Comparison of ENCODE assay signal across 8 cellular contexts in genomic region chr11:61446211-61446651, GRCh38. TPM values are rescaled to one million over a fixed set of nuclear protein-coding genes. Genes with fewer than 3 reads are reported as not detected.
DNase-seq lines count a peak whose midpoint lies in the region; ATAC-seq, FAIRE-seq and TF ChIP-seq lines count a peak whose summit lies in the region.

No MANE protein-coding gene starts in this region.

- H3K9ac ChIP-seq in H1 (replicated peaks in 1 of 4; ENCODE audit: extremely low read depth in 1 of 4, low read depth in 3 of 4, low read length in 3 of 4): no peak overlapping the region

- H3K79me1 ChIP-seq in H1 (ENCODE audit: low read depth, low read length): peaks cover 6% of the 10 kb centered on the region; the same call in 1 of the 2 replicates

- no peak overlapping the region for H2AK5ac ChIP-seq in H1 (ENCODE audit: low read depth, low read length)

- H3K14ac ChIP-seq in H1 (ENCODE audit: insufficient read length): no peak overlapping the region

- H3K23me2 ChIP-seq in H1 (ENCODE audit: low read depth, low read length): no peaks in the 10 kb centered on the region

- peak overlapping the region in 1 of 2 experiments; percentile 21; a peak in 2 of 4 replicates for H3K4me2 ChIP-seq in H1 (ENCODE audit: insufficient read depth in 1 of 2, low read depth in 2 of 2, low read length in 2 of 2)

- 36% methylated on average over 7 of the region's 7 CpGs; no CpG with 5 or more reads in 1 of the 2 experiments for WGBS in H1 (ENCODE audit: extremely low coverage in 1 of 2, insufficient coverage in 1 of 2, insufficient read length in 1 of 2, insufficient replicate concordance in 2 of 2, low coverage in 1 of 2, low lambda C conversion rate in 2 of 2, missing lambda C conversion rate in 1 of 2), 2 experiments

- H2BK120ac ChIP-seq in H1 (replicated peaks; ENCODE audit: low read depth, low read length): no peak overlapping the region

- peak; percentile 83 to 85 for TF ChIP-seq RAD21 in H1 (IDR thresholded peaks at IDR 0.05 in 1 of 2, conservative IDR thresholded peaks at IDR 0.05 in 1 of 2; ENCODE audit: low read depth in 2 of 2, low read length in 2 of 2)

- no peak overlapping the region for H3K27ac ChIP-seq in H1 (ENCODE audit: low read depth, low read length)

- no peak overlapping the region for H3K56ac ChIP-seq in H1 (replicated peaks; ENCODE audit: insufficient read length, low read depth, low read length)

- no peaks in the 10 kb centered on the region for H3K9me3 ChIP-seq in H1 (ENCODE audit: insufficient read depth in 2 of 2, low read depth in 1 of 2, low read length in 1 of 2)

- no peak overlapping the region for H2BK5ac ChIP-seq in H1 (ENCODE audit: low read depth, low read length)

- no peak for TF ChIP-seq POLR2A in H1 (IDR thresholded peaks at IDR 0.05; ENCODE audit: control extremely low read depth in 1 of 2, low read depth in 2 of 2, low read length in 2 of 2)

- no peak for TF ChIP-seq EP300 in H1 (IDR thresholded peaks at IDR 0.05; ENCODE audit: borderline replicate concordance in 1 of 2, low read depth in 2 of 2, low read length in 2 of 2)

- CTCF ChIA-PET in H1 (lab: Charles Lee; ENCODE audit: partially characterized antibody): interaction anchor here (0.6 to 57.8 kb wide), 37 partner anchors 8 to 247 kb away, joined by 3 to 2106 read pairs (median 4); partner anchors contain the start of genes CPSF7, LRRC10B and SDHAF2

- POLR2A ChIA-PET in H1 (lab: Charles Lee; ENCODE audit: partially characterized antibody): interaction anchor here (0.6 to 2.3 kb wide), 14 partner anchors 9 to 90 kb away, joined by 3 to 16 read pairs (median 4); partner anchors contain the start of genes CPSF7, CYB561A3, SDHAF2 and TMEM138

- no peak overlapping the region for H4K91ac ChIP-seq in H1 (replicated peaks; ENCODE audit: insufficient read length, low read length)

- no peak for ATAC-seq in GM21360 (IDR thresholded peaks at IDR 0.05; ENCODE audit: unreplicated experiment)

- H3K4ac ChIP-seq in H1 (replicated peaks; ENCODE audit: insufficient read length, low read depth, low read length): no peak overlapping the region

- H3K18ac ChIP-seq in H1 (ENCODE audit: extremely low read depth, low read length): no peak overlapping the region

- H3K79me2 ChIP-seq in H1 (ENCODE audit: control insufficient read depth in 1 of 2, insufficient read depth in 2 of 2, low read length in 2 of 2): peaks cover 0 to 19% of the 10 kb centered on the region in 2 experiments; a peak in 2 of 4 replicates

- no peak overlapping the region; the same call in 1 of the 2 replicates for H4K8ac ChIP-seq in H1 (ENCODE audit: extremely low read depth, insufficient read depth, low read length)

- no peak overlapping the region for H2BK20ac ChIP-seq in H1 (ENCODE audit: low read length)

- no peak overlapping the region for H2AFZ ChIP-seq in H1 (ENCODE audit: low read length)

- FAIRE-seq in H1 (lab: Jason Lieb, UNC): peak; percentile 50

- DNase-seq in HS-27A (ENCODE audit: low read depth): peak; percentile 61
- peak; percentile 3 for DNase-seq in NCI-H82 treated with DMSO at 0.1 percent for 48 hours (lab: John Stamatoyannopoulos, UW; ENCODE audit: unreplicated experiment)
- peak; percentile 24 to 55 for DNase-seq in activated CD8-positive, alpha-beta memory T cell treated with anti-CD3 and anti-CD28 coated beads for 4 hours (ENCODE audit: low read depth in 2 of 2)
- peak; percentile 69 to 88 for DNase-seq in H1 (ENCODE audit: low read depth in 1 of 2, low spot score in 2 of 2)
- peak; percentile 92 for DNase-seq in mesenteric fat pad (ENCODE audit: low spot score)
- DNase-seq in stimulated activated CD8-positive, alpha-beta memory T cell treated with anti-CD3 and anti-CD28 coated beads, Interleukin-15, amount 100 ng/mL, for 1 hour (ENCODE audit: low read depth): peak; percentile 42

- H3K36me3 ChIP-seq in H1 (ENCODE audit: control insufficient read depth in 2 of 4, insufficient read depth in 4 of 4, low read length in 3 of 4): peaks cover 14 to 45% (median 28%) of the 10 kb centered on the region in 4 experiments

- H3K4me3 ChIP-seq in H1 (ENCODE audit: extremely low read depth in 1 of 4, insufficient read depth in 2 of 4, low read depth in 3 of 4, low read length in 4 of 4): no peak overlapping the region

- no peak overlapping the region for H2BK12ac ChIP-seq in H1 (ENCODE audit: low read depth, low read length)

- H3K23ac ChIP-seq in H1 (ENCODE audit: insufficient read length): no peak overlapping the region

- H2BK15ac ChIP-seq in H1 (ENCODE audit: low read length): no peak overlapping the region

- peaks cover 0 to 3% (median under 1%) of the 10 kb centered on the region in 4 experiments; a peak in 2 of 7 replicates for H3K4me1 ChIP-seq in H1 (replicated peaks in 1 of 4; ENCODE audit: control insufficient read depth in 3 of 4, insufficient read depth in 4 of 4, low read length in 3 of 4)

- TF ChIP-seq CTCF in GM12872 (IDR thresholded peaks at IDR 0.05; ENCODE audit: insufficient read depth, low read depth, low read length) (peak; percentile 94), H1 (IDR thresholded peaks at IDR 0.05; ENCODE audit: control extremely low read depth in 1 of 3, insufficient read depth in 1 of 3, low read depth in 1 of 3, low read length in 3 of 3) (peak; percentile 78 to 97 (median 92))

- H3K27me3 ChIP-seq in H1 (replicated peaks in 1 of 4; ENCODE audit: control insufficient read depth in 3 of 4, extremely low read depth in 1 of 4, insufficient read depth in 3 of 4, low read length in 3 of 4): no peaks in the 10 kb centered on the region

- H4K20me1 ChIP-seq in H1 (replicated peaks in 1 of 2; ENCODE audit: control insufficient read depth in 1 of 2, insufficient read depth in 2 of 2, low read length in 2 of 2): peaks cover 7 to 8% of the 10 kb centered on the region in 2 experiments

- peak overlapping the region; percentile 11 for H4K5ac ChIP-seq in H1 (ENCODE audit: insufficient read length, low read depth, low read length)

TF ChIP-seq in H1, 55 proteins besides CTCF, POLR2A, EP300 and RAD21 (continues in another document):
- TF ChIP-seq SRF (IDR thresholded peaks at IDR 0.05; ENCODE audit: low read depth, low read length) (no peak), CHD2 (IDR thresholded peaks at IDR 0.05; ENCODE audit: low read length) (0 out of 2 replicates have a peak, but pooled peaks have one; percentile 19), BCL11A (IDR thresholded peaks at IDR 0.05; ENCODE audit: low read depth in 2 of 2, low read length in 2 of 2) (no peak), TEAD4 (IDR thresholded peaks at IDR 0.05; ENCODE audit: low read depth, low read length) (peak; percentile 73; the same call in 1 of the 2 replicates), BACH1 (IDR thresholded peaks at IDR 0.05; ENCODE audit: low read length) (peak; percentile 92), SP4 (IDR thresholded peaks at IDR 0.05; ENCODE audit: low read length) (0 out of 2 replicates have a peak, but pooled peaks have one; percentile 59), YY1 (IDR thresholded peaks at IDR 0.05; ENCODE audit: low read depth, low read length) (no peak), HDAC2 (IDR thresholded peaks at IDR 0.05; ENCODE audit: borderline replicate concordance in 1 of 2, low read depth in 2 of 2, low read length in 2 of 2) (0 out of 4 replicates have a peak, but pooled peaks of 1 of the 2 experiments have one; percentile 80), JUN (IDR thresholded peaks at IDR 0.05; ENCODE audit: low read depth, low read length) (no peak), JUND (IDR thresholded peaks at IDR 0.05; ENCODE audit: low read length) (peak; percentile 55; the same call in 1 of the 2 replicates), TBP (IDR thresholded peaks at IDR 0.05; ENCODE audit: low read depth, low read length) (no peak), EZH2 (IDR thresholded peaks at IDR 0.05; ENCODE audit: low read depth, low read length, severe bottlenecking) (no peak), SIN3A (conservative IDR thresholded peaks at IDR 0.05 in 1 of 2, IDR thresholded peaks at IDR 0.05 in 1 of 2; ENCODE audit: low read depth in 1 of 2, low read length in 2 of 2) (peak in 1 of 2 experiments; percentile 84; a peak in 2 of 4 replicates), MAFK (IDR thresholded peaks at IDR 0.05; ENCODE audit: low read depth, low read length) (peak; percentile 84), CREB1 (IDR thresholded peaks at IDR 0.05) (no peak)

RNA-seq across cellular contexts. Expression of gene SDHAF2, which starts 16.3 kb away (rescaled TPM):
- total RNA-seq in H1 (2021; fragmentation: NEBNext Ultra II Directional; extraction: Animal tissue kit (Norgen Biotek cat#: 25700)): 41.0 and 44.8 TPM in 2 replicates
- 81.1 and 114 TPM in 2 replicates for polyA plus RNA-seq in H1 (2011; rRNA removed)
- 83.3 TPM for polyA plus RNA-seq in H1 (2011; cell fraction: cytosol; rRNA removed)
- polyA plus RNA-seq in H1 (2011; cell fraction: nucleus; rRNA removed): 57.3 TPM
- 37.7 to 52.7 TPM (median 50.5 TPM) in 4 replicates for polyA plus RNA-seq in H1 (2012, experiment 1 of 2)
- polyA plus RNA-seq in H1 (2012, experiment 2 of 2): 45.4 TPM
- polyA plus RNA-seq in H1 (2013, experiment 1 of 2): 19.4 TPM
- 17.6 TPM for polyA plus RNA-seq in H1 (2013, experiment 2 of 2)
- polyA minus RNA-seq in H1 (2011; rRNA and poly(A)+ RNA removed): 90.8 and 94.9 TPM in 2 replicates
- 22.8 TPM for polyA minus RNA-seq in H1 (2011; cell fraction: cytosol; rRNA and poly(A)+ RNA removed)
- polyA minus RNA-seq in H1 (2011; cell fraction: nucleus; rRNA and poly(A)+ RNA removed): 72.0 TPM
- 40.2 TPM for total RNA-seq in mesenteric fat pad

RNA-seq across cellular contexts. Expression of gene CPSF7, which starts 16.5 kb away (rescaled TPM):
- total RNA-seq in H1 (2021; fragmentation: NEBNext Ultra II Directional; extraction: Animal tissue kit (Norgen Biotek cat#: 25700)): 95.9 and 96.7 TPM in 2 replicates
- 122 and 192 TPM in 2 replicates for polyA plus RNA-seq in H1 (2011; rRNA removed)
- polyA plus RNA-seq in H1 (2011; cell fraction: cytosol; rRNA removed): 73.1 TPM
- polyA plus RNA-seq in H1 (2011; cell fraction: nucleus; rRNA removed): 165 TPM
- 82.2 to 93.9 TPM (median 85.7 TPM) in 4 replicates for polyA plus RNA-seq in H1 (2012, experiment 1 of 2)
- 63.8 TPM for polyA plus RNA-seq in H1 (2012, experiment 2 of 2)
- 93.6 TPM for polyA plus RNA-seq in H1 (2013, experiment 1 of 2)
- 81.2 TPM for polyA plus RNA-seq in H1 (2013, experiment 2 of 2)
- 117 and 159 TPM in 2 replicates for polyA minus RNA-seq in H1 (2011; rRNA and poly(A)+ RNA removed)
- 53.3 TPM for polyA minus RNA-seq in H1 (2011; cell fraction: cytosol; rRNA and poly(A)+ RNA removed)
- polyA minus RNA-seq in H1 (2011; cell fraction: nucleus; rRNA and poly(A)+ RNA removed): 65.8 TPM
- 73.0 TPM for total RNA-seq in mesenteric fat pad

RNA-seq across cellular contexts. Expression of gene TMEM216, which starts 53.8 kb away (rescaled TPM):
- total RNA-seq in H1 (2021; fragmentation: NEBNext Ultra II Directional; extraction: Animal tissue kit (Norgen Biotek cat#: 25700)): 20.7 and 24.3 TPM in 2 replicates
- 71.3 and 103 TPM in 2 replicates for polyA plus RNA-seq in H1 (2011; rRNA removed)
- 62.9 TPM for polyA plus RNA-seq in H1 (2011; cell fraction: cytosol; rRNA removed)
- 38.4 TPM for polyA plus RNA-seq in H1 (2011; cell fraction: nucleus; rRNA removed)
- 26.2 to 31.1 TPM (median 31.0 TPM) in 4 replicates for polyA plus RNA-seq in H1 (2012, experiment 1 of 2)
- 39.9 TPM for polyA plus RNA-seq in H1 (2012, experiment 2 of 2)
- polyA plus RNA-seq in H1 (2013, experiment 1 of 2): 32.2 TPM
- 37.1 TPM for polyA plus RNA-seq in H1 (2013, experiment 2 of 2)
- polyA minus RNA-seq in H1 (2011; rRNA and poly(A)+ RNA removed): 39.2 and 44.9 TPM in 2 replicates
- 15.4 TPM for polyA minus RNA-seq in H1 (2011; cell fraction: cytosol; rRNA and poly(A)+ RNA removed)
- 14.3 TPM for polyA minus RNA-seq in H1 (2011; cell fraction: nucleus; rRNA and poly(A)+ RNA removed)
- total RNA-seq in mesenteric fat pad: 9.9 TPM

Comparison
In these comparisons a context has a peak if more than half of its experiments do, and no peak if none do; other contexts are left out.
1. DNase-seq: peak in every context shown above with its lines; median percentile 92 in mesenteric fat pad; 78 in H1; 61 in HS-27A; 42 in stimulated activated CD8-positive, alpha-beta memory T cell treated with anti-CD3 and anti-CD28 coated beads, Interleukin-15, amount 100 ng/mL, for 1 hour; 40 in activated CD8-positive, alpha-beta memory T cell treated with anti-CD3 and anti-CD28 coated beads for 4 hours; 3 in NCI-H82 treated with DMSO at 0.1 percent for 48 hours.